ENCODE assay signal across 8 cellular contexts in the genomic region with DNA sequence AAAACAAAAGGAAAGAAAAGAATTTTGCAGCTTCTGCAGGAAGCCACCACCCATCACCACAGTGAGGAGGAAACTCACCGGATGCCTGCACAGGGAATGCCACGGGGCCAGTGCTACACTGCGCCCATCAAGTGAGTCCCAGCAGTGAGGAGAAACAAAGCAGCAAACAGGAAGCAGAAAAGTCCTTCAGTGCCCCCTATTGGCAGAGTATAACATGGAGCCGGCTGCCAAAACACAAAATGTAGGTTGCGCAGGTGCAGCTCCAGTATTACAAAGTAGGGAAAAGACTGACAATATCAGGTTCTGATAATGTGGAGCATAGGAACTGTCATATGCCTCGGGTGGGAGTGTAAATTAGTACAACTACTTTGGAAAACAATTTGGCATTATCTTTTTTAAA. TPM values are rescaled to one million over a fixed set of nuclear protein-coding genes. Genes with fewer than 3 reads are reported as not detected.
DNase-seq lines count a peak whose midpoint lies in the region; ATAC-seq and TF ChIP-seq lines count a peak whose summit lies in the region.

No MANE protein-coding gene starts in this region.

- H3K9me3 ChIP-seq in MG63 (no peaks in the 10 kb centered on the region), WERI-Rb-1 (ENCODE audit: severe bottlenecking) (no peaks in the 10 kb centered on the region)

- TF ChIP-seq CTCF in WERI-Rb-1 (IDR thresholded peaks at IDR 0.05; ENCODE audit: low read depth, low read length) (peak; percentile 83), fibroblast of the aortic adventitia (IDR thresholded peaks at IDR 0.05; ENCODE audit: insufficient read depth, low read length) (peak; percentile 52)

- H3K27ac ChIP-seq in WERI-Rb-1: no peak overlapping the region

- H3K36me3 ChIP-seq in MG63 (no peaks in the 10 kb centered on the region), WERI-Rb-1 (no peaks in the 10 kb centered on the region)

- no peak overlapping the region for H3K4me3 ChIP-seq in MG63
- no peak overlapping the region for H3K4me3 ChIP-seq in WERI-Rb-1 (ENCODE audit: low read depth, low read length)
- H3K4me3 ChIP-seq in fibroblast of the aortic adventitia (ENCODE audit: low read depth, low read length): no peak overlapping the region

- ATAC-seq in GM21423 (IDR thresholded peaks at IDR 0.05; ENCODE audit: unreplicated experiment): no peak

- peak; percentile 22 to 38 for DNase-seq in SHP77 (lab: John Stamatoyannopoulos, UW)
- DNase-seq in SHP77 treated with DMSO at 0.1 percent for 48 hours (lab: John Stamatoyannopoulos, UW): no peak
- peak; percentile 4 for DNase-seq in MG63
- DNase-seq in WERI-Rb-1: peak; percentile 50
- DNase-seq in fibroblast of the aortic adventitia (ENCODE audit: low read depth): peak; percentile 27
- peak; percentile 2 to 7 for DNase-seq in stimulated activated CD4-positive, alpha-beta T cell treated with anti-CD3 and anti-CD28 coated beads, Interleukin-4, amount 100 ng/mL, for 4 hours
- DNase-seq in NCI-H1436 treated with DMSO at 0.1 percent for 48 hours (lab: John Stamatoyannopoulos, UW): no peak

- H3K27me3 ChIP-seq in MG63 (no peaks in the 10 kb centered on the region), WERI-Rb-1 (ENCODE audit: insufficient read depth, low read depth, severe bottlenecking) (peaks cover 42% of the 10 kb centered on the region)

RNA-seq across cellular contexts. Expression of gene SCML2, which starts 23.3 kb away (rescaled TPM):
- total RNA-seq in MG63 (2014; rRNA removed; shearing (Covaris generic); ENCODE audit: low replicate concordance): 4.9 and 8.2 TPM in 2 replicates
- 1.5 and 3.4 TPM in 2 replicates for total RNA-seq in fibroblast of the aortic adventitia (ENCODE audit: low replicate concordance)

RNA-seq across cellular contexts. Expression of gene CDKL5, which starts 47.6 kb away (rescaled TPM):
- not detected in 2 replicates for total RNA-seq in MG63 (2014; rRNA removed; shearing (Covaris generic); ENCODE audit: low replicate concordance)
- total RNA-seq in fibroblast of the aortic adventitia (ENCODE audit: low replicate concordance): 3.7 and 4.8 TPM in 2 replicates

Comparison
In these comparisons a context has a peak if more than half of its experiments do, and no peak if none do; other contexts are left out.
1. DNase-seq: peak in SHP77 (2 of 2), MG63 (single experiment), WERI-Rb-1 (single experiment), fibroblast of the aortic adventitia (single experiment) and stimulated activated CD4-positive, alpha-beta T cell treated with anti-CD3 and anti-CD28 coated beads, Interleukin-4, amount 100 ng/mL, for 4 hours (2 of 2); none in SHP77 treated with DMSO at 0.1 percent for 48 hours (single experiment) and NCI-H1436 treated with DMSO at 0.1 percent for 48 hours (single experiment).